Comparison of ENCODE assay signal across 1 cellular context in the genomic region with DNA sequence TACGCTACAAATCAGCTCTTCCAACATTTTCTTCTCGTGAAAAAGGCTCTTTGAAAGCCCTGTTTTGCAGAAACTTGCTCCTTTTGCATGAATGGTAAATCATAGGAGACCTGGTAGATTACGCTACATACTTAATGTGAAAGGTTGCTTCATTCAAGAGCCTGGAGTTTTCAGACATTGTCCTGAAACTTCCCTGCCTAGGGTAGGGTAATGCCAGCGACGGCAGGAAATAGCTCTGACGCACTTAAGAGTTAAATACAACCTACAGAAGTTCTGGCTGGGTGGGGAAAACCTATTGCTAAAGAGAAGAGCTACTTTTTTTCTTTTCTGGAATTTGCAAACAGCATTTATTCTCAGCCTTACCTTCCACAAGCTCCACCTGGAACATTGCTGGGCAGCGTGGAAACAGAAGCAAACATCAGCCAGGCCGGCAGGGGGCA.
TF ChIP-seq lines count a peak whose summit lies in the region.

No MANE protein-coding gene starts in this region.

TF ChIP-seq in GM12878, 131 proteins besides CTCF, POLR2A, EP300 and RAD21 (continued from another document):
- TF ChIP-seq, protein P1, sequence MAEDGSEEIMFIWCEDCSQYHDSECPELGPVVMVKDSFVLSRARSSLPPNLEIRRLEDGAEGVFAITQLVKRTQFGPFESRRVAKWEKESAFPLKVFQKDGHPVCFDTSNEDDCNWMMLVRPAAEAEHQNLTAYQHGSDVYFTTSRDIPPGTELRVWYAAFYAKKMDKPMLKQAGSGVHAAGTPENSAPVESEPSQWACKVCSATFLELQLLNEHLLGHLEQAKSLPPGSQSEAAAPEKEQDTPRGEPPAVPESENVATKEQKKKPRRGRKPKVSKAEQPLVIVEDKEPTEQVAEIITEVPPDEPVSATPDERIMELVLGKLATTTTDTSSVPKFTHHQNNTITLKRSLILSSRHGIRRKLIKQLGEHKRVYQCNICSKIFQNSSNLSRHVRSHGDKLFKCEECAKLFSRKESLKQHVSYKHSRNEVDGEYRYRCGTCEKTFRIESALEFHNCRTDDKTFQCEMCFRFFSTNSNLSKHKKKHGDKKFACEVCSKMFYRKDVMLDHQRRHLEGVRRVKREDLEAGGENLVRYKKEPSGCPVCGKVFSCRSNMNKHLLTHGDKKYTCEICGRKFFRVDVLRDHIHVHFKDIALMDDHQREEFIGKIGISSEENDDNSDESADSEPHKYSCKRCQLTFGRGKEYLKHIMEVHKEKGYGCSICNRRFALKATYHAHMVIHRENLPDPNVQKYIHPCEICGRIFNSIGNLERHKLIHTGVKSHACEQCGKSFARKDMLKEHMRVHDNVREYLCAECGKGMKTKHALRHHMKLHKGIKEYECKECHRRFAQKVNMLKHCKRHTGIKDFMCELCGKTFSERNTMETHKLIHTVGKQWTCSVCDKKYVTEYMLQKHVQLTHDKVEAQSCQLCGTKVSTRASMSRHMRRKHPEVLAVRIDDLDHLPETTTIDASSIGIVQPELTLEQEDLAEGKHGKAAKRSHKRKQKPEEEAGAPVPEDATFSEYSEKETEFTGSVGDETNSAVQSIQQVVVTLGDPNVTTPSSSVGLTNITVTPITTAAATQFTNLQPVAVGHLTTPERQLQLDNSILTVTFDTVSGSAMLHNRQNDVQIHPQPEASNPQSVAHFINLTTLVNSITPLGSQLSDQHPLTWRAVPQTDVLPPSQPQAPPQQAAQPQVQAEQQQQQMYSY (CRISPR knock-in tag; IDR thresholded peaks at IDR 0.05): no peak
- no peak for TF ChIP-seq RUNX3 (IDR thresholded peaks at IDR 0.05; ENCODE audit: low read length)
